ENCODE assay signal across 9 cellular contexts in genomic region chr7:8133955-8134733, GRCh38.
DNase-seq lines count a peak whose midpoint lies in the region; ATAC-seq, FAIRE-seq and TF ChIP-seq lines count a peak whose summit lies in the region.
"Had no signal": no experiment of that assay in that cellular context is flagged by ENCODE, and none has a peak within 500 bp of the region (broad histone marks: within the 10 kb centered on the region; RNA-seq: fewer than 3 reads in every experiment).

No MANE protein-coding gene starts in this region.

- ATAC-seq in GM21529 (IDR thresholded peaks at IDR 0.05; ENCODE audit: unreplicated experiment) (peak; percentile 69), HG03571 (IDR thresholded peaks at IDR 0.05; ENCODE audit: unreplicated experiment) (peak; percentile 73)

- peak; percentile 28 for DNase-seq in GM18507 (ENCODE audit: extremely low spot score, insufficient read length, low read depth)
- DNase-seq in epithelial cell of proximal tubule (ENCODE audit: low read depth), result peak; percentile 99
- no peak for DNase-seq in NCI-H2227 treated with DMSO at 0.1 percent for 48 hours (lab: John Stamatoyannopoulos, UW)
- no peak for DNase-seq in NCI-H187 treated with DMSO at 0.1 percent for 48 hours (lab: John Stamatoyannopoulos, UW)
- no peak for DNase-seq in retina
- no peak for DNase-seq in HTR-8/SVneo (ENCODE audit: insufficient read length, low spot score)

- FAIRE-seq in GM18507 (lab: Jason Lieb, UNC), result peak; percentile 96
- no peak for FAIRE-seq in HTR-8/SVneo (lab: Jason Lieb, UNC)
- FAIRE-seq: H1 had no signal

- TF ChIP-seq CTCF in epithelial cell of proximal tubule (conservative IDR thresholded peaks at IDR 0.05; ENCODE audit: low read depth, low read length), result no peak

- peak overlapping the region; percentile 7 for H3K4me3 ChIP-seq in epithelial cell of proximal tubule (ENCODE audit: low read depth, low read length)

Comparison
In these comparisons a context has a peak if more than half of its experiments do, and no peak if none do; other contexts are left out.
1. DNase-seq: peak in GM18507 (single experiment) and epithelial cell of proximal tubule (single experiment); none in NCI-H2227 treated with DMSO at 0.1 percent for 48 hours (single experiment), NCI-H187 treated with DMSO at 0.1 percent for 48 hours (single experiment), retina (single experiment) and HTR-8/SVneo (single experiment).